In the genomic region with DNA sequence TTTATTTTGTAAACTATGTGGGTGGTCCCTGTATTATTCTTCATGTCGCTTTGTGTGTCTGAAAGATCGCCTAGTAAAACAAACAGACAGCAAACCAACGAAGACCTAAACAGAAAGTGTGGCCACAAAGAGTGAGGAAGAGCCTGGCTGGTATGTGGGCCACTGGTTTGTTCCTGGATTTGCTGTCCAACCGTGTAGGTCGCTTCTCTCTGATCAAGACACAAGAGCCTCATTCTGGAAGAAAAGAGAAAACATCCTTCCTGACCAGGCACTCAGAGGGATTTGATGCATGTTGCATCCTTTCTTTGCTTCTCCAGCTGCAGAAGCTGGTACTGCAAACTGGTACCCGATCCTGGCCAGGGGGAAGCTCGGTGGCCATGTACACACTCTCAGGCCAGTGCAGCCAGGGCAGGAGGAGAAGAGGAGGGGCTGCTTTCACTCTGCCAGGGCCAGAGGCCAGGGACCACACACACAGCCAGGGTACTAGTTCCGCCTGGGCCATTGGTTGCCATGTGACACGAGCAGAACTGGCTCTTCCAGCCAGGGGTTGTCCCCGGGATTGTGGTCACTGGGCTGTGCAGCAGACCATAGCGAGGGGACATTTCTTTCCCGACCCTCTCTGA, we compare ENCODE assay signal across 2 cellular contexts.
TF ChIP-seq lines count a peak whose summit lies in the region.

No MANE protein-coding gene starts in this region.

TF ChIP-seq in HEK293, 187 proteins besides CTCF, POLR2A, EP300 and RAD21:
- TF ChIP-seq ZBTB17 (tag by site-specific recombination; IDR thresholded peaks at IDR 0.05), result 0 out of 2 replicates have a peak, but pooled peaks have one; percentile 14
- no peak for TF ChIP-seq SP7 (tag by site-specific recombination; IDR thresholded peaks at IDR 0.05)
- TF ChIP-seq ZNF433 (tag by site-specific recombination; IDR thresholded peaks at IDR 0.05; ENCODE audit: low read depth), result no peak
- no peak for TF ChIP-seq ZNF184 (tag by site-specific recombination; IDR thresholded peaks at IDR 0.05)
- TF ChIP-seq ZIC2 (tag by site-specific recombination; IDR thresholded peaks at IDR 0.05), result no peak
- no peak for TF ChIP-seq ZNF596 (tag by site-specific recombination; IDR thresholded peaks at IDR 0.05)
- no peak for TF ChIP-seq ZNF664 (tag by site-specific recombination; IDR thresholded peaks at IDR 0.05)
- TF ChIP-seq GLI4 (tag by site-specific recombination; IDR thresholded peaks at IDR 0.05), result no peak
- TF ChIP-seq ZNF394 (tag by site-specific recombination; IDR thresholded peaks at IDR 0.05; ENCODE audit: borderline replicate concordance), result no peak
- TF ChIP-seq ZNF341 (tag by site-specific recombination; IDR thresholded peaks at IDR 0.05; ENCODE audit: low read depth), result peak; percentile 75
- no peak for TF ChIP-seq PRDM1 (tag by site-specific recombination; IDR thresholded peaks at IDR 0.05)
- no peak for TF ChIP-seq ZNF221 (tag by site-specific recombination; IDR thresholded peaks at IDR 0.05; ENCODE audit: borderline replicate concordance)

TF ChIP-seq in HepG2, 621 proteins besides CTCF, POLR2A, EP300 and RAD21 (continues in another document):
- TF ChIP-seq ETV5 (CRISPR knock-in tag; IDR thresholded peaks at IDR 0.05; ENCODE audit: borderline replicate concordance), result peak; percentile 27; the same call in 1 of the 2 replicates
- no peak for TF ChIP-seq ZNF746 (CRISPR knock-in tag; IDR thresholded peaks at IDR 0.05)
- no peak for TF ChIP-seq SP140L (CRISPR knock-in tag; IDR thresholded peaks at IDR 0.05; ENCODE audit: borderline replicate concordance)
- TF ChIP-seq ZBTB7B (CRISPR knock-in tag; IDR thresholded peaks at IDR 0.05), result no peak
- TF ChIP-seq, protein P1, sequence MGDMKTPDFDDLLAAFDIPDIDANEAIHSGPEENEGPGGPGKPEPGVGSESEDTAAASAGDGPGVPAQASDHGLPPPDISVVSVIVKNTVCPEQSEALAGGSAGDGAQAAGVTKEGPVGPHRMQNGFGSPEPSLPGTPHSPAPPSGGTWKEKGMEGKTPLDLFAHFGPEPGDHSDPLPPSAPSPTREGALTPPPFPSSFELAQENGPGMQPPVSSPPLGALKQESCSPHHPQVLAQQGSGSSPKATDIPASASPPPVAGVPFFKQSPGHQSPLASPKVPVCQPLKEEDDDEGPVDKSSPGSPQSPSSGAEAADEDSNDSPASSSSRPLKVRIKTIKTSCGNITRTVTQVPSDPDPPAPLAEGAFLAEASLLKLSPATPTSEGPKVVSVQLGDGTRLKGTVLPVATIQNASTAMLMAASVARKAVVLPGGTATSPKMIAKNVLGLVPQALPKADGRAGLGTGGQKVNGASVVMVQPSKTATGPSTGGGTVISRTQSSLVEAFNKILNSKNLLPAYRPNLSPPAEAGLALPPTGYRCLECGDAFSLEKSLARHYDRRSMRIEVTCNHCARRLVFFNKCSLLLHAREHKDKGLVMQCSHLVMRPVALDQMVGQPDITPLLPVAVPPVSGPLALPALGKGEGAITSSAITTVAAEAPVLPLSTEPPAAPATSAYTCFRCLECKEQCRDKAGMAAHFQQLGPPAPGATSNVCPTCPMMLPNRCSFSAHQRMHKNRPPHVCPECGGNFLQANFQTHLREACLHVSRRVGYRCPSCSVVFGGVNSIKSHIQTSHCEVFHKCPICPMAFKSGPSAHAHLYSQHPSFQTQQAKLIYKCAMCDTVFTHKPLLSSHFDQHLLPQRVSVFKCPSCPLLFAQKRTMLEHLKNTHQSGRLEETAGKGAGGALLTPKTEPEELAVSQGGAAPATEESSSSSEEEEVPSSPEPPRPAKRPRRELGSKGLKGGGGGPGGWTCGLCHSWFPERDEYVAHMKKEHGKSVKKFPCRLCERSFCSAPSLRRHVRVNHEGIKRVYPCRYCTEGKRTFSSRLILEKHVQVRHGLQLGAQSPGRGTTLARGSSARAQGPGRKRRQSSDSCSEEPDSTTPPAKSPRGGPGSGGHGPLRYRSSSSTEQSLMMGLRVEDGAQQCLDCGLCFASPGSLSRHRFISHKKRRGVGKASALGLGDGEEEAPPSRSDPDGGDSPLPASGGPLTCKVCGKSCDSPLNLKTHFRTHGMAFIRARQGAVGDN (CRISPR knock-in tag; IDR thresholded peaks at IDR 0.05), result peak; percentile 70
- TF ChIP-seq, protein P2, sequence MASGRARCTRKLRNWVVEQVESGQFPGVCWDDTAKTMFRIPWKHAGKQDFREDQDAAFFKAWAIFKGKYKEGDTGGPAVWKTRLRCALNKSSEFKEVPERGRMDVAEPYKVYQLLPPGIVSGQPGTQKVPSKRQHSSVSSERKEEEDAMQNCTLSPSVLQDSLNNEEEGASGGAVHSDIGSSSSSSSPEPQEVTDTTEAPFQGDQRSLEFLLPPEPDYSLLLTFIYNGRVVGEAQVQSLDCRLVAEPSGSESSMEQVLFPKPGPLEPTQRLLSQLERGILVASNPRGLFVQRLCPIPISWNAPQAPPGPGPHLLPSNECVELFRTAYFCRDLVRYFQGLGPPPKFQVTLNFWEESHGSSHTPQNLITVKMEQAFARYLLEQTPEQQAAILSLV (CRISPR knock-in tag; IDR thresholded peaks at IDR 0.05; ENCODE audit: borderline replicate concordance), result no peak
- TF ChIP-seq ZNF567 (CRISPR knock-in tag; IDR thresholded peaks at IDR 0.05; ENCODE audit: borderline replicate concordance), result no peak
- no peak for TF ChIP-seq ZNF841 (CRISPR knock-in tag; IDR thresholded peaks at IDR 0.05; ENCODE audit: borderline replicate concordance)
- TF ChIP-seq CAMTA2 (CRISPR knock-in tag; IDR thresholded peaks at IDR 0.05; ENCODE audit: borderline replicate concordance), result no peak
- TF ChIP-seq ZNF850 (CRISPR knock-in tag; conservative IDR thresholded peaks at IDR 0.05), result no peak
- no peak for TF ChIP-seq ZNF432 (CRISPR knock-in tag; IDR thresholded peaks at IDR 0.05; ENCODE audit: borderline replicate concordance)
- no peak for TF ChIP-seq YEATS4 (CRISPR knock-in tag; IDR thresholded peaks at IDR 0.05; ENCODE audit: borderline replicate concordance)
- TF ChIP-seq, protein P3, sequence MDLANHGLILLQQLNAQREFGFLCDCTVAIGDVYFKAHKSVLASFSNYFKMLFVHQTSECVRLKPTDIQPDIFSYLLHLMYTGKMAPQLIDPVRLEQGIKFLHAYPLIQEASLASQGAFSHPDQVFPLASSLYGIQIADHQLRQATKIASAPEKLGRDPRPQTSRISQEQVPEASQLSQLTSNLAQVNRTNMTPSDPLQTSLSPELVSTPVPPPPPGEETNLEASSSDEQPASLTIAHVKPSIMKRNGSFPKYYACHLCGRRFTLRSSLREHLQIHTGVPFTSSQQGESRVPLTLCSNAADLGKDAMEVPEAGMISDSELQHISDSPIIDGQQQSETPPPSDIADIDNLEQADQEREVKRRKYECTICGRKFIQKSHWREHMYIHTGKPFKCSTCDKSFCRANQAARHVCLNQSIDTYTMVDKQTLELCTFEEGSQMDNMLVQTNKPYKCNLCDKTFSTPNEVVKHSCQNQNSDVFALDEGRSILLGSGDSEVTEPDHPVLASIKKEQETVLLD (CRISPR knock-in tag; IDR thresholded peaks at IDR 0.05; ENCODE audit: low read depth), result no peak
- TF ChIP-seq MBNL3 (CRISPR knock-in tag; conservative IDR thresholded peaks at IDR 0.05), result no peak
- no peak for TF ChIP-seq ETV6 (CRISPR knock-in tag; conservative IDR thresholded peaks at IDR 0.05)
- no peak for TF ChIP-seq ZNF232 (CRISPR knock-in tag; IDR thresholded peaks at IDR 0.05; ENCODE audit: borderline replicate concordance)
- TF ChIP-seq, protein P4, sequence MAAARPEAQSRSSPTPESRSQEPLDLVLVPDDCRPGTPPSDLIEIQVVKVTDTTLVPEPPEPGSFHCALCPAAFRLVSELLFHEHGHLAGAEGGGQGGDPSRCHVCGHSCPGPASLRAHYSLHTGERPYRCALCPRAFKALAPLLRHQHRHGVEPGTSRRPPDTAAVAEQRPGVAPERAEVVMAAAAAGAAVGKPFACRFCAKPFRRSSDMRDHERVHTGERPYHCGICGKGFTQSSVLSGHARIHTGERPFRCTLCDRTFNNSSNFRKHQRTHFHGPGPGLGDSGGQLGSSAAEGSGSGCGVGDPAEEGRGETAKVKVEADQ (CRISPR knock-in tag; IDR thresholded peaks at IDR 0.05; ENCODE audit: borderline replicate concordance), result no peak
- TF ChIP-seq EED (CRISPR knock-in tag; IDR thresholded peaks at IDR 0.05), result no peak
- TF ChIP-seq CCAR2 (optimal IDR thresholded peaks at IDR 0.05; ENCODE audit: low read depth, low read length), result no peak
- no peak for TF ChIP-seq ZNF772 (CRISPR knock-in tag; IDR thresholded peaks at IDR 0.05)
- TF ChIP-seq TCF7 (IDR thresholded peaks at IDR 0.05; ENCODE audit: low read depth), result no peak
- TF ChIP-seq NCOA5 (CRISPR knock-in tag; IDR thresholded peaks at IDR 0.05), result no peak
- TF ChIP-seq RFX1 (IDR thresholded peaks at IDR 0.05), result no peak
- 0 out of 2 replicates have a peak, but pooled peaks have one; percentile 11 for TF ChIP-seq HDAC2 (CRISPR knock-in tag; IDR thresholded peaks at IDR 0.05)
- TF ChIP-seq, protein P5, sequence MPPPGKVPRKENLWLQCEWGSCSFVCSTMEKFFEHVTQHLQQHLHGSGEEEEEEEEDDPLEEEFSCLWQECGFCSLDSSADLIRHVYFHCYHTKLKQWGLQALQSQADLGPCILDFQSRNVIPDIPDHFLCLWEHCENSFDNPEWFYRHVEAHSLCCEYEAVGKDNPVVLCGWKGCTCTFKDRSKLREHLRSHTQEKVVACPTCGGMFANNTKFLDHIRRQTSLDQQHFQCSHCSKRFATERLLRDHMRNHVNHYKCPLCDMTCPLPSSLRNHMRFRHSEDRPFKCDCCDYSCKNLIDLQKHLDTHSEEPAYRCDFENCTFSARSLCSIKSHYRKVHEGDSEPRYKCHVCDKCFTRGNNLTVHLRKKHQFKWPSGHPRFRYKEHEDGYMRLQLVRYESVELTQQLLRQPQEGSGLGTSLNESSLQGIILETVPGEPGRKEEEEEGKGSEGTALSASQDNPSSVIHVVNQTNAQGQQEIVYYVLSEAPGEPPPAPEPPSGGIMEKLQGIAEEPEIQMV (CRISPR knock-in tag; IDR thresholded peaks at IDR 0.05; ENCODE audit: low read depth), result no peak
- no peak for TF ChIP-seq BRD4 (CRISPR knock-in tag; IDR thresholded peaks at IDR 0.05)
- no peak for TF ChIP-seq ZNF570 (CRISPR knock-in tag; IDR thresholded peaks at IDR 0.05; ENCODE audit: borderline replicate concordance)
- TF ChIP-seq, protein P6, sequence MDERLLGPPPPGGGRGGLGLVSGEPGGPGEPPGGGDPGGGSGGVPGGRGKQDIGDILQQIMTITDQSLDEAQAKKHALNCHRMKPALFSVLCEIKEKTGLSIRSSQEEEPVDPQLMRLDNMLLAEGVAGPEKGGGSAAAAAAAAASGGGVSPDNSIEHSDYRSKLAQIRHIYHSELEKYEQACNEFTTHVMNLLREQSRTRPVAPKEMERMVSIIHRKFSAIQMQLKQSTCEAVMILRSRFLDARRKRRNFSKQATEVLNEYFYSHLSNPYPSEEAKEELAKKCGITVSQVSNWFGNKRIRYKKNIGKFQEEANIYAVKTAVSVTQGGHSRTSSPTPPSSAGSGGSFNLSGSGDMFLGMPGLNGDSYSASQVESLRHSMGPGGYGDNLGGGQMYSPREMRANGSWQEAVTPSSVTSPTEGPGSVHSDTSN (CRISPR knock-in tag; IDR thresholded peaks at IDR 0.05), result no peak
- no peak for TF ChIP-seq PRPF4 (IDR thresholded peaks at IDR 0.05; ENCODE audit: low read depth, low read length, poor library complexity, severe bottlenecking)
- no peak for TF ChIP-seq HNRNPL (IDR thresholded peaks at IDR 0.05; ENCODE audit: low read depth, low read length)
- no peak for TF ChIP-seq ZNF17 (CRISPR knock-in tag; IDR thresholded peaks at IDR 0.05)
- TF ChIP-seq TARDBP (CRISPR knock-in tag; IDR thresholded peaks at IDR 0.05), result no peak
- TF ChIP-seq, protein P7, sequence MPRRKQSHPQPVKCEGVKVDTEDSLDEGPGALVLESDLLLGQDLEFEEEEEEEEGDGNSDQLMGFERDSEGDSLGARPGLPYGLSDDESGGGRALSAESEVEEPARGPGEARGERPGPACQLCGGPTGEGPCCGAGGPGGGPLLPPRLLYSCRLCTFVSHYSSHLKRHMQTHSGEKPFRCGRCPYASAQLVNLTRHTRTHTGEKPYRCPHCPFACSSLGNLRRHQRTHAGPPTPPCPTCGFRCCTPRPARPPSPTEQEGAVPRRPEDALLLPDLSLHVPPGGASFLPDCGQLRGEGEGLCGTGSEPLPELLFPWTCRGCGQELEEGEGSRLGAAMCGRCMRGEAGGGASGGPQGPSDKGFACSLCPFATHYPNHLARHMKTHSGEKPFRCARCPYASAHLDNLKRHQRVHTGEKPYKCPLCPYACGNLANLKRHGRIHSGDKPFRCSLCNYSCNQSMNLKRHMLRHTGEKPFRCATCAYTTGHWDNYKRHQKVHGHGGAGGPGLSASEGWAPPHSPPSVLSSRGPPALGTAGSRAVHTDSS (CRISPR knock-in tag; conservative IDR thresholded peaks at IDR 0.05), result no peak
- TF ChIP-seq ZNF569 (CRISPR knock-in tag; IDR thresholded peaks at IDR 0.05; ENCODE audit: borderline replicate concordance), result no peak
- peak; percentile 31; the same call in 1 of the 2 replicates for TF ChIP-seq SAP130 (CRISPR knock-in tag; IDR thresholded peaks at IDR 0.05; ENCODE audit: low read depth)
- no peak for TF ChIP-seq TAF1 (CRISPR knock-in tag; IDR thresholded peaks at IDR 0.05)
- TF ChIP-seq ZBTB21 (CRISPR knock-in tag; IDR thresholded peaks at IDR 0.05), result no peak
- TF ChIP-seq, protein P8, sequence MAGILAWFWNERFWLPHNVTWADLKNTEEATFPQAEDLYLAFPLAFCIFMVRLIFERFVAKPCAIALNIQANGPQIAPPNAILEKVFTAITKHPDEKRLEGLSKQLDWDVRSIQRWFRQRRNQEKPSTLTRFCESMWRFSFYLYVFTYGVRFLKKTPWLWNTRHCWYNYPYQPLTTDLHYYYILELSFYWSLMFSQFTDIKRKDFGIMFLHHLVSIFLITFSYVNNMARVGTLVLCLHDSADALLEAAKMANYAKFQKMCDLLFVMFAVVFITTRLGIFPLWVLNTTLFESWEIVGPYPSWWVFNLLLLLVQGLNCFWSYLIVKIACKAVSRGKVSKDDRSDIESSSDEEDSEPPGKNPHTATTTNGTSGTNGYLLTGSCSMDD (CRISPR knock-in tag; IDR thresholded peaks at IDR 0.05), result no peak
- TF ChIP-seq ARNT (IDR thresholded peaks at IDR 0.05), result no peak
- TF ChIP-seq JDP2 (CRISPR knock-in tag; IDR thresholded peaks at IDR 0.05; ENCODE audit: borderline replicate concordance), result no peak
- no peak for TF ChIP-seq ZNF777 (CRISPR knock-in tag; IDR thresholded peaks at IDR 0.05)
